In the genomic region with DNA sequence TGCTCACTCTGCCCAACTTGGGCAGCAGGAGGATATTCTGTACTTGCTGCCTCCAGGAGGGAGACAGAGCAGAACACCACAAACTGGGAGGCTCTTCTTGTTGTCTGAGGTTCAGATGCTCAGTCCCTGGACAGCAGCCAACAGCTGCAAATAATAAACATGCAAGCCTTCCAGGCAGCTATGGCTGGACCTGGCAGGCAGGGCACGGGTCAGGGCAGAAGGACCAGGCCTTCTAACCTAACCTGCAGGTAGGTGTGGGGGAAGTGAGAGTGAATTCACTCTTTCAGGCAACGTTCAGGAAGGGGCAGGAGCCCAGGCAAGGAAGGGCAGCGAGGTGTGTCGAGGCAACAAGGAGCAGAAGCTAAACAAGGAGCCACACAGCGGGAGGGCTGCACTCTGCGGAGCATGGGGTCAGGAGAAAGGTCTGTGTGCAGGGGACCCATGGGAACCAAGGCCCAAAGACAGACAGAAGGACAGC, we compare ENCODE assay signal across 10 cellular contexts. TPM values are rescaled to one million over a fixed set of nuclear protein-coding genes. Genes with fewer than 3 reads are reported as not detected.
DNase-seq lines count a peak whose midpoint lies in the region; ATAC-seq, FAIRE-seq and TF ChIP-seq lines count a peak whose summit lies in the region.
"Had no signal": no experiment of that assay in that cellular context is flagged by ENCODE, and none has a peak within 500 bp of the region (broad histone marks: within the 10 kb centered on the region; RNA-seq: fewer than 3 reads in every experiment).

No MANE protein-coding gene starts in this region.

- intact Hi-C loops in activated T-helper 2 cell treated with anti-CD3 and anti-CD28 coated beads, Interferon-gamma antibody, Interleukin-2, Interleukin-4, amounts not matched to agents 10 μg/mL and 5 μg/mL and 100 μg/mL, durations not matched to agents 14 hours and 24 hours and 36 hours (cut with micrococcal nuclease), result no loop called here

- H3K27ac ChIP-seq in BLaER1 (peak overlapping the region; percentile 3; the same call in 1 of the 2 replicates), MM.1S (ENCODE audit: low read length) (no peak overlapping the region)

- in situ Hi-C loops in KBM-7 (cut with MboI; ENCODE audit: low pct_unique_long_range_greater_than_20kb, low sequenced_read_pairs), result no loop called here

- H3K4me1 ChIP-seq in BLaER1 (peaks cover 52% of the 10 kb centered on the region), adipocyte (ENCODE audit: control insufficient read depth, insufficient read depth, low read length) (peaks cover 22% of the 10 kb centered on the region), MM.1S (ENCODE audit: low read length) (no peaks in the 10 kb centered on the region)

- FAIRE-seq in HTR-8/SVneo (lab: Jason Lieb, UNC), result peak; percentile 49
- FAIRE-seq: endometrium had no signal

- H3K9ac ChIP-seq in BLaER1 (no peak overlapping the region), adipocyte (ENCODE audit: low read length) (no peak overlapping the region), MM.1S (ENCODE audit: low read length) (no peak overlapping the region)

- no peak for ATAC-seq in HG02588 (IDR thresholded peaks at IDR 0.05; ENCODE audit: unreplicated experiment)

- 0 out of 2 replicates have a peak, but pooled peaks cover 4% of the 10 kb centered on the region for H3K36me3 ChIP-seq in BLaER1
- no peaks in the 10 kb centered on the region for H3K36me3 ChIP-seq in adipocyte (ENCODE audit: control insufficient read depth, insufficient read depth, low read length, severe bottlenecking)
- H3K36me3 ChIP-seq in MM.1S (replicated peaks; ENCODE audit: insufficient read depth, low read length), result no peaks in the 10 kb centered on the region

- H3K36me3 Mint-ChIP-seq in activated T-helper 2 cell treated with anti-CD3 and anti-CD28 coated beads, Interferon-gamma antibody, Interleukin-2, Interleukin-4, amounts not matched to agents 10 μg/mL and 5 μg/mL and 100 μg/mL, durations not matched to agents 14 hours and 24 hours and 36 hours (ENCODE audit: low read depth), result no peaks in the 10 kb centered on the region

- H2AFZ ChIP-seq in MM.1S (ENCODE audit: low read length), result no peak overlapping the region

- H3K9me3 Mint-ChIP-seq in activated T-helper 2 cell treated with anti-CD3 and anti-CD28 coated beads, Interferon-gamma antibody, Interleukin-2, Interleukin-4, amounts not matched to agents 10 μg/mL and 5 μg/mL and 100 μg/mL, durations not matched to agents 14 hours and 24 hours and 36 hours, result no peaks in the 10 kb centered on the region

- H3K27ac Mint-ChIP-seq in activated T-helper 2 cell treated with anti-CD3 and anti-CD28 coated beads, Interferon-gamma antibody, Interleukin-2, Interleukin-4, amounts not matched to agents 10 μg/mL and 5 μg/mL and 100 μg/mL, durations not matched to agents 14 hours and 24 hours and 36 hours, result no peak overlapping the region

- no peaks in the 10 kb centered on the region for H3K9me2 ChIP-seq in MM.1S (replicated peaks; ENCODE audit: insufficient read depth, low read length)

- H4K20me1 ChIP-seq in BLaER1 (peaks cover 9% of the 10 kb centered on the region), MM.1S (ENCODE audit: insufficient read depth, low read length) (no peaks in the 10 kb centered on the region)

- no peaks in the 10 kb centered on the region for H3K9me3 ChIP-seq in BLaER1
- no peaks in the 10 kb centered on the region for H3K9me3 ChIP-seq in adipocyte (ENCODE audit: control insufficient read depth, low read length)
- no peaks in the 10 kb centered on the region for H3K9me3 ChIP-seq in MM.1S (replicated peaks; ENCODE audit: insufficient read depth, low read length)

- H3K27me3 ChIP-seq in BLaER1 (no peaks in the 10 kb centered on the region), adipocyte (replicated peaks; ENCODE audit: control insufficient read depth, insufficient read depth, low read length) (no peaks in the 10 kb centered on the region), MM.1S (replicated peaks; ENCODE audit: insufficient read depth, low read length) (no peaks in the 10 kb centered on the region)

- H3K27me3 Mint-ChIP-seq in activated T-helper 2 cell treated with anti-CD3 and anti-CD28 coated beads, Interferon-gamma antibody, Interleukin-2, Interleukin-4, amounts not matched to agents 10 μg/mL and 5 μg/mL and 100 μg/mL, durations not matched to agents 14 hours and 24 hours and 36 hours (ENCODE audit: low read depth), result no peaks in the 10 kb centered on the region

- H3K4me3 ChIP-seq in BLaER1 (no peak overlapping the region), adipocyte (ENCODE audit: low read length) (no peak overlapping the region), MM.1S (ENCODE audit: low read length) (no peak overlapping the region)

- H3K4me2 ChIP-seq in BLaER1 (peak overlapping the region; percentile 84), MM.1S (ENCODE audit: low read depth, low read length) (no peak overlapping the region)

- DNase-seq in HTR-8/SVneo (ENCODE audit: insufficient read length, low spot score) (no peak), adipocyte (ENCODE audit: low read depth) (peak; percentile 77), medulla oblongata (ENCODE audit: extremely low spot score) (peak; percentile 28), KBM-7 (no peak), MM.1S (no peak)
- DNase-seq in activated T-helper 2 cell treated with anti-CD3 and anti-CD28 coated beads, Interferon-gamma antibody, Interleukin-2, Interleukin-4, amounts not matched to agents 10 μg/mL and 5 μg/mL and 100 μg/mL, durations not matched to agents 14 hours and 24 hours and 36 hours (ENCODE audit: low spot score), result no peak

- H3K4me1 Mint-ChIP-seq in activated T-helper 2 cell treated with anti-CD3 and anti-CD28 coated beads, Interferon-gamma antibody, Interleukin-2, Interleukin-4, amounts not matched to agents 10 μg/mL and 5 μg/mL and 100 μg/mL, durations not matched to agents 14 hours and 24 hours and 36 hours (ENCODE audit: low read depth), result no peaks in the 10 kb centered on the region

- H3F3A ChIP-seq in MM.1S (ENCODE audit: insufficient read depth, low read length), result no peaks in the 10 kb centered on the region

- H3K79me2 ChIP-seq in MM.1S (ENCODE audit: low read length), result no peaks in the 10 kb centered on the region

- TF ChIP-seq CTCF in MM.1S (IDR thresholded peaks at IDR 0.05; ENCODE audit: low read length), result no peak

- no peak overlapping the region for H3K4me3 Mint-ChIP-seq in activated T-helper 2 cell treated with anti-CD3 and anti-CD28 coated beads, Interferon-gamma antibody, Interleukin-2, Interleukin-4, amounts not matched to agents 10 μg/mL and 5 μg/mL and 100 μg/mL, durations not matched to agents 14 hours and 24 hours and 36 hours (ENCODE audit: low read depth)

RNA-seq across cellular contexts. Expression of a gene that starts 31.5 kb away (rescaled TPM):
- 6.9 and 7.5 TPM in 2 replicates for total RNA-seq in activated T-helper 2 cell treated with anti-CD3 and anti-CD28 coated beads, Interferon-gamma antibody, Interleukin-2, Interleukin-4, amounts not matched to agents 10 μg/mL and 5 μg/mL and 100 μg/mL, durations not matched to agents 14 hours and 24 hours and 36 hours
- total RNA-seq: HT1080 had no signal

Comparison
In these comparisons a context has a peak if more than half of its experiments do, and no peak if none do; other contexts are left out.
1. DNase-seq: peak in adipocyte (single experiment) and medulla oblongata (single experiment); none in HTR-8/SVneo (single experiment), KBM-7 (single experiment), MM.1S (single experiment) and activated T-helper 2 cell treated with anti-CD3 and anti-CD28 coated beads, Interferon-gamma antibody, Interleukin-2, Interleukin-4, amounts not matched to agents 10 μg/mL and 5 μg/mL and 100 μg/mL, durations not matched to agents 14 hours and 24 hours and 36 hours (single experiment).